ENCODE assay signal across 12 cellular contexts in genomic region chr1:210394281-210394798, GRCh38.
DNase-seq lines count a peak whose midpoint lies in the region; ATAC-seq and TF ChIP-seq lines count a peak whose summit lies in the region.
"Had no signal": no experiment of that assay in that cellular context is flagged by ENCODE, and none has a peak within 500 bp of the region (broad histone marks: within the 10 kb centered on the region; RNA-seq: fewer than 3 reads in every experiment).

No MANE protein-coding gene starts in this region.

- no peak for TF ChIP-seq CTCF in suprapubic skin (IDR thresholded peaks at IDR 0.05)

- H3K9me3 ChIP-seq in suprapubic skin: no peaks in the 10 kb centered on the region

- H3K4me3 Mint-ChIP-seq in effector memory CD8-positive, alpha-beta T cell: peak overlapping the region in 1 of 2 donors; percentile 15
- H3K4me3 Mint-ChIP-seq in activated CD4-positive, alpha-beta T cell treated with anti-CD3 and anti-CD28 coated beads, Interleukin-2, amount 10 ng/mL, durations not matched to agents 7 days and 5 days: no peak overlapping the region
- H3K4me3 Mint-ChIP-seq: mesothelial cell of epicardium had no signal

- no peak for TF ChIP-seq EP300 in suprapubic skin (IDR thresholded peaks at IDR 0.05)

- intact Hi-C loops in left colon (cut with DNase I, micrococcal nuclease): no loop called here

- peak overlapping the region; percentile 57 to 90 for H3K27ac Mint-ChIP-seq in effector memory CD8-positive, alpha-beta T cell
- no peak overlapping the region for H3K27ac Mint-ChIP-seq in activated CD4-positive, alpha-beta T cell treated with anti-CD3 and anti-CD28 coated beads, Interleukin-2, amount 10 ng/mL, durations not matched to agents 7 days and 5 days
- H3K27ac Mint-ChIP-seq: mesothelial cell of epicardium had no signal

- DNase-seq in NK-92 treated with Interleukin-12 subunit alpha and Interleukin-12 subunit beta, amount 100 ng/mL, for 24 hours (lab: John Stamatoyannopoulos, UW): peak; percentile 52
- DNase-seq in NK-92 (lab: John Stamatoyannopoulos, UW; ENCODE audit: unreplicated experiment) (no peak), NCI-H446 treated with DMSO at 0.1 percent for 48 hours (lab: John Stamatoyannopoulos, UW) (peak; percentile 18), suprapubic skin (ENCODE audit: low spot score in 2 of 2) (no peak), left colon (no peak), Kasumi-1 (lab: John Stamatoyannopoulos, UW) (no peak)
- peak; percentile 11 to 22 (median 12) for DNase-seq in effector memory CD8-positive, alpha-beta T cell
- DNase-seq in activated CD4-positive, alpha-beta T cell treated with anti-CD3 and anti-CD28 coated beads, Interleukin-2, amount 10 ng/mL, durations not matched to agents 7 days and 5 days: no peak
- DNase-seq: activated T-cell treated with anti-CD3 and anti-CD28 coated beads, Interleukin-2, amount 50 U/mL, for 1 hour; erythroblast; SHP77 had no signal

- H3K36me3 ChIP-seq in suprapubic skin: no peaks in the 10 kb centered on the region

- no peaks in the 10 kb centered on the region for H3K9me3 Mint-ChIP-seq in effector memory CD8-positive, alpha-beta T cell
- H3K9me3 Mint-ChIP-seq in activated CD4-positive, alpha-beta T cell treated with anti-CD3 and anti-CD28 coated beads, Interleukin-2, amount 10 ng/mL, durations not matched to agents 7 days and 5 days: no peaks in the 10 kb centered on the region

- TF ChIP-seq POLR2A in suprapubic skin (IDR thresholded peaks at IDR 0.05): no peak

- POLR2A ChIA-PET in activated CD4-positive, alpha-beta T cell treated with anti-CD3 and anti-CD28 coated beads, Interleukin-2, amount 10 ng/mL, durations not matched to agents 7 days and 5 days (lab: Charles Lee): no interaction called here

- H3K27ac ChIP-seq in suprapubic skin: peak overlapping the region; percentile 72

- H3K4me3 ChIP-seq in suprapubic skin: no peak overlapping the region

- no peaks in the 10 kb centered on the region for H3K27me3 Mint-ChIP-seq in effector memory CD8-positive, alpha-beta T cell
- H3K27me3 Mint-ChIP-seq in activated CD4-positive, alpha-beta T cell treated with anti-CD3 and anti-CD28 coated beads, Interleukin-2, amount 10 ng/mL, durations not matched to agents 7 days and 5 days: peaks cover 11% of the 10 kb centered on the region

- H3K27me3 ChIP-seq in suprapubic skin: no peaks in the 10 kb centered on the region

- H3K4me1 ChIP-seq in suprapubic skin: peaks cover 5% of the 10 kb centered on the region

- peaks cover 12 to 20% of the 10 kb centered on the region in 2 donors for H3K4me1 Mint-ChIP-seq in effector memory CD8-positive, alpha-beta T cell (ENCODE audit: low read depth in 2 of 2)
- peaks cover 9% of the 10 kb centered on the region for H3K4me1 Mint-ChIP-seq in activated CD4-positive, alpha-beta T cell treated with anti-CD3 and anti-CD28 coated beads, Interleukin-2, amount 10 ng/mL, durations not matched to agents 7 days and 5 days

- CTCF ChIA-PET in activated CD4-positive, alpha-beta T cell treated with anti-CD3 and anti-CD28 coated beads, Interleukin-2, amount 10 ng/mL, durations not matched to agents 7 days and 5 days (lab: Charles Lee): no interaction called here

- WGBS in suprapubic skin: 55% methylated on average over 4 of the region's 6 CpGs

- H3K36me3 Mint-ChIP-seq in effector memory CD8-positive, alpha-beta T cell (ENCODE audit: insufficient read depth): peaks cover 4% of the 10 kb centered on the region
- H3K36me3 Mint-ChIP-seq in activated CD4-positive, alpha-beta T cell treated with anti-CD3 and anti-CD28 coated beads, Interleukin-2, amount 10 ng/mL, durations not matched to agents 7 days and 5 days (ENCODE audit: low read depth): no peaks in the 10 kb centered on the region

- ATAC-seq in effector memory CD8-positive, alpha-beta T cell (replicated peaks): peak; percentile 91
- no peak for ATAC-seq in left colon

Comparison
In these comparisons a context has a peak if more than half of its experiments do, and no peak if none do; other contexts are left out.
1. DNase-seq: peak in NK-92 treated with Interleukin-12 subunit alpha and Interleukin-12 subunit beta, amount 100 ng/mL, for 24 hours (single experiment), NCI-H446 treated with DMSO at 0.1 percent for 48 hours (single experiment) and effector memory CD8-positive, alpha-beta T cell (3 of 3); none in NK-92 (single experiment), suprapubic skin (0 of 2), left colon (0 of 2), Kasumi-1 (0 of 2) and activated CD4-positive, alpha-beta T cell treated with anti-CD3 and anti-CD28 coated beads, Interleukin-2, amount 10 ng/mL, durations not matched to agents 7 days and 5 days (single experiment).